In genomic region chr2:223100061-223100511, GRCh38 we compare ENCODE assay signal across 13 cellular contexts. TPM values are rescaled to one million over a fixed set of nuclear protein-coding genes. Genes with fewer than 3 reads are reported as not detected.
DNase-seq lines count a peak whose midpoint lies in the region; ATAC-seq and TF ChIP-seq lines count a peak whose summit lies in the region.
"Had no signal": no experiment of that assay in that cellular context is flagged by ENCODE, and none has a peak within 500 bp of the region (broad histone marks: within the 10 kb centered on the region; RNA-seq: fewer than 3 reads in every experiment).

No MANE protein-coding gene starts in this region.

- H3K4me1 ChIP-seq in heart left ventricle (peaks cover 0 to 24% (median 6%) of the 10 kb centered on the region in 12 donors), trophoblast cell (ENCODE audit: control insufficient read depth in 1 of 2, insufficient read depth in 2 of 2, low read length in 2 of 2) (peaks cover 7 to 11% of the 10 kb centered on the region in 2 experiments)

- DNase-seq in AG08396 (ENCODE audit: low spot score) (peak; percentile 40), heart left ventricle (peak; percentile 66 to 80 (median 72)), trophoblast cell (peak in 1 of 2 donors; percentile 7)
- no peak for DNase-seq in activated CD8-positive, alpha-beta memory T cell treated with anti-CD3 and anti-CD28 coated beads, Interleukin-2, amount 50 U/mL, for 4 hours
- DNase-seq in activated CD4-positive, alpha-beta T cell treated with anti-CD3 and anti-CD28 coated beads, Interleukin-2, amount 50 U/mL, for 48 hours: no peak
- DNase-seq: hypothalamus; NCI-H748 treated with DMSO at 0.1 percent for 48 hours; stimulated activated CD4-positive, alpha-beta T cell treated with anti-CD3 and anti-CD28 coated beads, Interleukin-2, amount 100 ng/mL, for 48 hours had no signal

- TF ChIP-seq CTCF in heart left ventricle (IDR thresholded peaks at IDR 0.05): no peak

- ATAC-seq in SK-N-SH treated with all-trans-retinoic acid at 6 μM for 48 hours (peak; percentile 91), heart left ventricle (peak; percentile 58 to 74 (median 66)), GM21360 (IDR thresholded peaks at IDR 0.05; ENCODE audit: unreplicated experiment) (no peak), HG03439 (IDR thresholded peaks at IDR 0.05; ENCODE audit: unreplicated experiment) (no peak)

- H4K91ac ChIP-seq in trophoblast cell (ENCODE audit: low read depth, low read length): peak overlapping the region; percentile 45

- H3K27me3 ChIP-seq in heart left ventricle (no peaks in the 10 kb centered on the region), trophoblast cell (ENCODE audit: insufficient read depth, low read length) (no peaks in the 10 kb centered on the region)
- H3K27me3 ChIP-seq: BLaER1 treated with 17β-estradiol and CSF1 and Interleukin-3, amounts not matched to agents 10 nM and 100 nM had no signal

- H3K9ac ChIP-seq in trophoblast cell (ENCODE audit: low read length): no peak overlapping the region
- H3K9ac ChIP-seq: BLaER1 treated with 17β-estradiol and CSF1 and Interleukin-3, amounts not matched to agents 10 nM and 100 nM had no signal

- H3K9me3 ChIP-seq in heart left ventricle (no peaks in the 10 kb centered on the region), trophoblast cell (ENCODE audit: insufficient read depth, low read depth, low read length) (no peaks in the 10 kb centered on the region)
- H3K9me3 ChIP-seq: BLaER1 treated with 17β-estradiol and CSF1 and Interleukin-3, amounts not matched to agents 10 nM and 100 nM had no signal

- H3K27ac ChIP-seq in heart left ventricle (peak overlapping the region in 4 of 12 donors; percentile 13 to 50 (median 17)), trophoblast cell (ENCODE audit: low read depth, low read length) (no peak overlapping the region)
- H3K27ac ChIP-seq: BLaER1 treated with 17β-estradiol and CSF1 and Interleukin-3, amounts not matched to agents 10 nM and 100 nM had no signal

- no peak overlapping the region for H3K18ac ChIP-seq in trophoblast cell (ENCODE audit: low read length)

- H3K14ac ChIP-seq in trophoblast cell (ENCODE audit: low read length): no peak overlapping the region

- no peaks in the 10 kb centered on the region for H3K79me2 ChIP-seq in trophoblast cell (ENCODE audit: control insufficient read depth, insufficient read depth, low read length, poor library complexity)

- H3K4ac ChIP-seq in trophoblast cell (ENCODE audit: low read depth, low read length): no peak overlapping the region

- no peak overlapping the region for H3K4me2 ChIP-seq in trophoblast cell (ENCODE audit: low read length)

- no peak overlapping the region for H2AFZ ChIP-seq in trophoblast cell (ENCODE audit: insufficient read depth, low read length, poor library complexity)

- no peak overlapping the region for H3K4me3 ChIP-seq in heart left ventricle
- H3K4me3 ChIP-seq in trophoblast cell (ENCODE audit: low read depth, low read length): no peak overlapping the region
- H3K4me3 ChIP-seq: BLaER1 treated with 17β-estradiol and CSF1 and Interleukin-3, amounts not matched to agents 10 nM and 100 nM had no signal

- 36 to 59% (median 54%) methylated on average over 3 to 4 of the region's 4 CpGs for WGBS in heart left ventricle, 4 donors
- WGBS in trophoblast cell (ENCODE audit: extremely low coverage, insufficient coverage, insufficient read length): no CpG with 5 or more reads among the region's 4 CpGs

- H2BK5ac ChIP-seq in trophoblast cell (ENCODE audit: low read depth, low read length, poor library complexity): no peak overlapping the region

- no peak overlapping the region for H4K8ac ChIP-seq in trophoblast cell (ENCODE audit: low read depth, low read length)

- no peaks in the 10 kb centered on the region for H3K36me3 ChIP-seq in heart left ventricle
- no peaks in the 10 kb centered on the region for H3K36me3 ChIP-seq in trophoblast cell (ENCODE audit: control insufficient read depth in 1 of 2, insufficient read depth in 2 of 2, low read length in 2 of 2)
- H3K36me3 ChIP-seq: BLaER1 treated with 17β-estradiol and CSF1 and Interleukin-3, amounts not matched to agents 10 nM and 100 nM had no signal

- no peak overlapping the region for H4K12ac ChIP-seq in trophoblast cell (ENCODE audit: low read depth, low read length)

- peak overlapping the region; percentile 35 for H2BK12ac ChIP-seq in trophoblast cell (ENCODE audit: low read length)

- peaks cover 4% of the 10 kb centered on the region for H3K79me1 ChIP-seq in trophoblast cell (ENCODE audit: low read length)

- H2AK5ac ChIP-seq in trophoblast cell (ENCODE audit: low read length): no peak overlapping the region

- no peak for TF ChIP-seq POLR2A in heart left ventricle (IDR thresholded peaks at IDR 0.05)

- no peak overlapping the region for H3K23ac ChIP-seq in trophoblast cell (ENCODE audit: low read length)

- H2BK120ac ChIP-seq in trophoblast cell (ENCODE audit: insufficient read depth, low read length, poor library complexity): no peak overlapping the region

- intact Hi-C loops in heart left ventricle (cut with DNase I): loop anchor here in 7 of 10 donors (2.0 to 5.0 kb wide), 7 partner anchors 43 to 128 kb away; partner anchors contain the start of gene KCNE4 (in 1 of the 7)

TF ChIP-seq in SK-N-SH treated with all-trans-retinoic acid at 6 μM for 48 hours, 23 proteins besides CTCF, POLR2A, EP300 and RAD21:
- TF ChIP-seq ISL1 (CRISPR knock-in tag; IDR thresholded peaks at IDR 0.05): peak; percentile 41; the same call in 1 of the 2 replicates
- TF ChIP-seq ZNF70 (CRISPR knock-in tag; IDR thresholded peaks at IDR 0.05): no peak
- TF ChIP-seq ZFP3 (CRISPR knock-in tag; IDR thresholded peaks at IDR 0.05): no peak
- no peak for TF ChIP-seq PATZ1 (CRISPR knock-in tag; IDR thresholded peaks at IDR 0.05; ENCODE audit: borderline replicate concordance)
- no peak for TF ChIP-seq ZC3H10 (CRISPR knock-in tag; IDR thresholded peaks at IDR 0.05)
- TF ChIP-seq ZNF565 (CRISPR knock-in tag; conservative IDR thresholded peaks at IDR 0.05; ENCODE audit: low read depth): no peak
- TF ChIP-seq ESRRG (CRISPR knock-in tag; IDR thresholded peaks at IDR 0.05): no peak
TF ChIP-seq in SK-N-SH treated with all-trans-retinoic acid at 6 μM for 48 hours: peak in this region for 1.

RNA-seq across cellular contexts. Expression of gene KCNE4, which starts 48.1 kb away (rescaled TPM):
- 1 to 10 TPM in 8 of 9 donors, under 1 TPM in 1; 0.69 to 3.7 (median 1.6) TPM for total RNA-seq in heart left ventricle
- polyA plus RNA-seq in heart left ventricle: 1 to 10 TPM; 1.5 to 2.4 TPM
- 1.3 and 1.5 TPM in 2 replicates for polyA plus RNA-seq in trophoblast cell (2013)
- polyA plus RNA-seq: neural cell had no signal

Comparison
In these comparisons a context has a peak if more than half of its experiments do, and no peak if none do; other contexts are left out.
1. DNase-seq: peak in AG08396 (single experiment) and heart left ventricle (5 of 5); none in activated CD8-positive, alpha-beta memory T cell treated with anti-CD3 and anti-CD28 coated beads, Interleukin-2, amount 50 U/mL, for 4 hours (single experiment) and activated CD4-positive, alpha-beta T cell treated with anti-CD3 and anti-CD28 coated beads, Interleukin-2, amount 50 U/mL, for 48 hours (0 of 2).
2. ATAC-seq: peak in SK-N-SH treated with all-trans-retinoic acid at 6 μM for 48 hours (single experiment) and heart left ventricle (4 of 4); none in GM21360 (single experiment) and HG03439 (single experiment).